ENCODE assay signal across 17 cellular contexts in genomic region chr2:149743842-149744468, GRCh38.
DNase-seq lines count a peak whose midpoint lies in the region; ATAC-seq, FAIRE-seq and TF ChIP-seq lines count a peak whose summit lies in the region.
"Had no signal": no experiment of that assay in that cellular context is flagged by ENCODE, and none has a peak within 500 bp of the region (broad histone marks: within the 10 kb centered on the region; RNA-seq: fewer than 3 reads in every experiment).

No MANE protein-coding gene starts in this region.

- no peaks in the 10 kb centered on the region for H3K9me3 Mint-ChIP-seq in activated naive CD4-positive, alpha-beta T cell treated with anti-CD3 and anti-CD28 coated beads, Interleukin-2, amount 50 U/mL, for 72 hours
- no peaks in the 10 kb centered on the region for H3K9me3 Mint-ChIP-seq in activated naive CD8-positive, alpha-beta T cell treated with anti-CD3 and anti-CD28 coated beads, Interleukin-2, amount 50 U/mL, for 24 hours
- H3K9me3 Mint-ChIP-seq: activated B cell treated with CpG ODN at 0.5 μM for 24 hours, memory B cell had no signal

- H3K27ac Mint-ChIP-seq in activated naive CD4-positive, alpha-beta T cell treated with anti-CD3 and anti-CD28 coated beads, Interleukin-2, amount 50 U/mL, for 72 hours: no peak overlapping the region
- H3K27ac Mint-ChIP-seq in activated naive CD8-positive, alpha-beta T cell treated with anti-CD3 and anti-CD28 coated beads, Interleukin-2, amount 50 U/mL, for 24 hours: no peak overlapping the region
- H3K27ac Mint-ChIP-seq: activated B cell treated with CpG ODN at 0.5 μM for 24 hours, memory B cell had no signal

- H3K27ac ChIP-seq in keratinocyte (ENCODE audit: control insufficient read depth, insufficient read depth, low read length): peak overlapping the region; percentile 19
- H3K27ac ChIP-seq: C4-2B, tibial artery had no signal

- H3K4me3 Mint-ChIP-seq in activated naive CD8-positive, alpha-beta T cell treated with anti-CD3 and anti-CD28 coated beads, Interleukin-2, amount 50 U/mL, for 24 hours: no peak overlapping the region
- H3K4me3 Mint-ChIP-seq: activated B cell treated with CpG ODN at 0.5 μM for 24 hours, memory B cell had no signal

- H3K27me3 ChIP-seq in keratinocyte (ENCODE audit: control insufficient read depth, extremely low read depth, insufficient read depth, low read length): no peaks in the 10 kb centered on the region
- H3K27me3 ChIP-seq: tibial artery had no signal

- no peak for TF ChIP-seq POLR2A in GM18505 (IDR thresholded peaks at IDR 0.05; ENCODE audit: borderline replicate concordance, extremely low read depth, insufficient read depth, insufficient read length)

- H3K4me2 ChIP-seq in keratinocyte (ENCODE audit: control insufficient read depth, extremely low read depth, insufficient read depth, low read depth, low read length): no peak overlapping the region

- H3K79me2 ChIP-seq in keratinocyte (ENCODE audit: control insufficient read depth, insufficient read depth, low read length): no peaks in the 10 kb centered on the region

- TF ChIP-seq CTCF in astrocyte of the cerebellum (IDR thresholded peaks at IDR 0.05; ENCODE audit: low read depth, low read length, missing control alignments) (peak; percentile 14), keratinocyte (optimal IDR thresholded peaks at IDR 0.05 in 1 of 3, IDR thresholded peaks at IDR 0.05 in 1 of 3, conservative IDR thresholded peaks at IDR 0.05 in 1 of 3; ENCODE audit: extremely low read depth in 1 of 3, insufficient read depth in 2 of 3, low read length in 3 of 3) (peak in 1 of 3 experiments; percentile 14)

- no peak overlapping the region for H2AFZ ChIP-seq in keratinocyte (ENCODE audit: control insufficient read depth, low read length)

- no peak overlapping the region for H3K9ac ChIP-seq in keratinocyte (ENCODE audit: control insufficient read depth, extremely low read depth, insufficient read depth, low read length)

- H3K27me3 Mint-ChIP-seq in activated naive CD8-positive, alpha-beta T cell treated with anti-CD3 and anti-CD28 coated beads, Interleukin-2, amount 50 U/mL, for 24 hours: no peaks in the 10 kb centered on the region
- H3K27me3 Mint-ChIP-seq: activated B cell treated with CpG ODN at 0.5 μM for 24 hours, memory B cell had no signal

- no peak for FAIRE-seq in keratinocyte (lab: Jason Lieb, UNC)
- FAIRE-seq: colon had no signal

- no peaks in the 10 kb centered on the region for H3K36me3 Mint-ChIP-seq in activated naive CD4-positive, alpha-beta T cell treated with anti-CD3 and anti-CD28 coated beads, Interleukin-2, amount 50 U/mL, for 72 hours
- no peaks in the 10 kb centered on the region for H3K36me3 Mint-ChIP-seq in activated naive CD8-positive, alpha-beta T cell treated with anti-CD3 and anti-CD28 coated beads, Interleukin-2, amount 50 U/mL, for 24 hours (ENCODE audit: low read depth)
- H3K36me3 Mint-ChIP-seq: memory B cell had no signal

- H3K4me1 ChIP-seq in keratinocyte (ENCODE audit: control insufficient read depth, extremely low read depth, insufficient read depth, low read length): peaks cover 44% of the 10 kb centered on the region

- no peaks in the 10 kb centered on the region for H3K9me3 ChIP-seq in keratinocyte (ENCODE audit: control insufficient read depth, low read depth, low read length)
- H3K9me3 ChIP-seq: tibial artery had no signal

- H4K20me1 ChIP-seq in keratinocyte (ENCODE audit: control insufficient read depth, extremely low read depth, insufficient read depth, low read length): no peaks in the 10 kb centered on the region

- DNase-seq in AG08396 (ENCODE audit: low spot score) (peak; percentile 68), HT1080 (ENCODE audit: low read depth) (peak; percentile 79), astrocyte of the cerebellum (ENCODE audit: low read depth) (peak; percentile 50), keratinocyte (ENCODE audit: low read depth, low spot score) (peak; percentile 55), RPMI8226 (no peak)
- DNase-seq in activated naive CD4-positive, alpha-beta T cell treated with anti-CD3 and anti-CD28 coated beads, Interleukin-2, amount 50 U/mL, for 72 hours (ENCODE audit: low spot score in 2 of 2): no peak
- no peak for DNase-seq in activated naive CD8-positive, alpha-beta T cell treated with anti-CD3 and anti-CD28 coated beads, Interleukin-2, amount 50 U/mL, for 24 hours
- DNase-seq: activated B cell treated with CpG ODN at 0.5 μM for 24 hours; activated T-cell treated with anti-CD3 and anti-CD28 coated beads, Interleukin-2, amount 50 U/mL, for 48 hours; glutamatergic neuron; NCI-H510A; retina; tibial artery had no signal

- no peaks in the 10 kb centered on the region for H3K9me1 ChIP-seq in keratinocyte (ENCODE audit: control insufficient read depth, extremely low read depth, insufficient read depth, low read length)

- no peak for ATAC-seq in activated naive CD4-positive, alpha-beta T cell treated with anti-CD3 and anti-CD28 coated beads, Interleukin-2, amount 50 U/mL, for 72 hours
- ATAC-seq in GM18505 (IDR thresholded peaks at IDR 0.05; ENCODE audit: unreplicated experiment): no peak
- no peak for ATAC-seq in activated naive CD8-positive, alpha-beta T cell treated with anti-CD3 and anti-CD28 coated beads, Interleukin-2, amount 50 U/mL, for 24 hours

- in situ Hi-C loops in astrocyte of the cerebellum (cut with HindIII; ENCODE audit: low sequenced_read_pairs): no loop called here

- no peak overlapping the region for H3K4me3 ChIP-seq in astrocyte of the cerebellum (ENCODE audit: low read depth, low read length)
- H3K4me3 ChIP-seq in keratinocyte (ENCODE audit: control insufficient read depth in 2 of 3, extremely low read depth in 1 of 3, insufficient read depth in 2 of 3, low read depth in 1 of 3, low read length in 3 of 3): no peak overlapping the region
- H3K4me3 ChIP-seq: tibial artery had no signal

- dilution Hi-C loops in keratinocyte (cut with MboI; ENCODE audit: extremely low pct_ligation_motif_present, low sequenced_read_pairs): no loop called here

- H3K4me1 Mint-ChIP-seq in activated naive CD8-positive, alpha-beta T cell treated with anti-CD3 and anti-CD28 coated beads, Interleukin-2, amount 50 U/mL, for 24 hours: no peaks in the 10 kb centered on the region
- H3K4me1 Mint-ChIP-seq: activated B cell treated with CpG ODN at 0.5 μM for 24 hours, memory B cell had no signal

- no peaks in the 10 kb centered on the region for H3K36me3 ChIP-seq in keratinocyte (ENCODE audit: control insufficient read depth in 2 of 2, extremely low read depth in 1 of 2, insufficient read depth in 2 of 2, low read length in 2 of 2)
- H3K36me3 ChIP-seq: tibial artery had no signal

Comparison
In these comparisons a context has a peak if more than half of its experiments do, and no peak if none do; other contexts are left out.
1. DNase-seq: peak in AG08396 (single experiment), HT1080 (single experiment), astrocyte of the cerebellum (single experiment) and keratinocyte (single experiment); none in activated naive CD4-positive, alpha-beta T cell treated with anti-CD3 and anti-CD28 coated beads, Interleukin-2, amount 50 U/mL, for 72 hours (0 of 2), RPMI8226 (single experiment) and activated naive CD8-positive, alpha-beta T cell treated with anti-CD3 and anti-CD28 coated beads, Interleukin-2, amount 50 U/mL, for 24 hours (single experiment).